15 cellular contexts compared by ENCODE assay signal in the genomic region with DNA sequence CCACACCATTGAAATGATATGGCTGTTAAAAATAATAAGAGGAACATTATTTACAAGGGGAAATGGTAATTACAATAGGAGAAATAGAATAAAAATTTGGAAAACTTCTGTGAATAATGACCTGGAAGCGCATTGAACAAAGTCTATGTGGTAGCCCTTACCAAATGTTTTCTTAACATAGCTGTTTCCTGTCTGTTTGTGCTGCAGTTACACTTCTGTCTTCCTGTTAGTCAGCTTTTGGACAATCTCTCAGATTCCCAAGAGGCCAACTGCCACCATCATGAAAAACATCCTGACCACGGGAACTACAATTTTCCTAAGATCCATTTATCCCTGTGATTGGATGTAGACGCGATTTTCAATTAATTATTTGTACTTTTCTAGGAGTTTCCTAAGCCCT.
DNase-seq lines count a peak whose midpoint lies in the region; ATAC-seq, FAIRE-seq and TF ChIP-seq lines count a peak whose summit lies in the region.
"Had no signal": no experiment of that assay in that cellular context is flagged by ENCODE, and none has a peak within 500 bp of the region (broad histone marks: within the 10 kb centered on the region; RNA-seq: fewer than 3 reads in every experiment).

No MANE protein-coding gene starts in this region.

- no peak overlapping the region for H2BK5ac ChIP-seq in trophoblast cell (ENCODE audit: low read depth, low read length, poor library complexity)

- peaks cover 3% of the 10 kb centered on the region for H3K79me1 ChIP-seq in trophoblast cell (ENCODE audit: low read length)

- ATAC-seq in foreskin keratinocyte, result no peak
- ATAC-seq: activated naive CD4-positive, alpha-beta T cell treated with anti-CD3 and anti-CD28 coated beads, Interleukin-2, amount 50 U/mL, for 72 hours; stimulated activated naive CD8-positive, alpha-beta T cell treated with anti-CD3 and anti-CD28 coated beads, Interleukin-15, amount 100 ng/mL, for 72 hours had no signal

- H3K18ac ChIP-seq in trophoblast cell (ENCODE audit: low read length), result no peak overlapping the region

- no peak overlapping the region for H3K23ac ChIP-seq in trophoblast cell (ENCODE audit: low read length)

- H2BK12ac ChIP-seq in trophoblast cell (ENCODE audit: low read length), result no peak overlapping the region

- H3K27ac ChIP-seq in SJSA1, result peak overlapping the region; percentile 84
- peak overlapping the region; percentile 29 for H3K27ac ChIP-seq in epithelial cell of prostate
- H3K27ac ChIP-seq in trophoblast cell (ENCODE audit: low read depth, low read length), result peak overlapping the region; percentile 3
- H3K27ac ChIP-seq in foreskin keratinocyte, result no peak overlapping the region
- H3K27ac ChIP-seq: WERI-Rb-1 had no signal

- no peaks in the 10 kb centered on the region for H3K79me2 ChIP-seq in trophoblast cell (ENCODE audit: control insufficient read depth, insufficient read depth, low read length, poor library complexity)

- H2BK120ac ChIP-seq in trophoblast cell (ENCODE audit: insufficient read depth, low read length, poor library complexity), result no peak overlapping the region

- H3K9me3 ChIP-seq in SJSA1 (replicated peaks) (no peaks in the 10 kb centered on the region), trophoblast cell (ENCODE audit: insufficient read depth, low read depth, low read length) (no peaks in the 10 kb centered on the region)
- H3K9me3 ChIP-seq: sigmoid colon had no signal

- H3K27me3 ChIP-seq in SJSA1 (replicated peaks) (no peaks in the 10 kb centered on the region), trophoblast cell (ENCODE audit: insufficient read depth, low read length) (no peaks in the 10 kb centered on the region), foreskin keratinocyte (no peaks in the 10 kb centered on the region)
- H3K27me3 ChIP-seq: sigmoid colon had no signal

- H3K4me3 ChIP-seq in SJSA1 (no peak overlapping the region), trophoblast cell (ENCODE audit: low read depth, low read length) (no peak overlapping the region)
- H3K4me3 ChIP-seq: sigmoid colon had no signal

- DNase-seq in H54 (ENCODE audit: insufficient read length, low spot score), result no peak
- DNase-seq in SJSA1 (ENCODE audit: low read depth in 1 of 2, low spot score in 2 of 2), result peak in 1 of 2 experiments; percentile 51
- DNase-seq in epithelial cell of prostate (ENCODE audit: low read depth, low spot score), result no peak
- DNase-seq in trophoblast cell, result no peak
- no peak for DNase-seq in NCI-H2227 (lab: John Stamatoyannopoulos, UW; ENCODE audit: unreplicated experiment)
- no peak for DNase-seq in erythroblast (lab: John Stamatoyannopoulos, UW)
- no peak for DNase-seq in foreskin keratinocyte
- DNase-seq: immature natural killer cell; NCI-H1694; NCI-H526 treated with DMSO at 0.1 percent for 48 hours; SHP77; sigmoid colon; stimulated activated naive CD8-positive, alpha-beta T cell treated with anti-CD3 and anti-CD28 coated beads, Interleukin-15, amount 100 ng/mL, for 72 hours; WERI-Rb-1 had no signal

- H4K8ac ChIP-seq in trophoblast cell (ENCODE audit: low read depth, low read length), result no peak overlapping the region

- H3K4me1 ChIP-seq in SJSA1 (replicated peaks) (peaks cover 26% of the 10 kb centered on the region), trophoblast cell (ENCODE audit: control insufficient read depth in 1 of 2, insufficient read depth in 2 of 2, low read length in 2 of 2) (peaks cover 0 to 2% of the 10 kb centered on the region in 2 experiments), foreskin keratinocyte (peaks cover 11% of the 10 kb centered on the region)

- H2AFZ ChIP-seq in trophoblast cell (ENCODE audit: insufficient read depth, low read length, poor library complexity), result no peak overlapping the region

- H3K9ac ChIP-seq in trophoblast cell (ENCODE audit: low read length), result no peak overlapping the region

- H3K4me2 ChIP-seq in trophoblast cell (ENCODE audit: low read length), result no peak overlapping the region

- H3K36me3 ChIP-seq in SJSA1 (no peaks in the 10 kb centered on the region), trophoblast cell (ENCODE audit: control insufficient read depth in 1 of 2, insufficient read depth in 2 of 2, low read length in 2 of 2) (no peaks in the 10 kb centered on the region)
- H3K36me3 ChIP-seq: sigmoid colon, WERI-Rb-1 had no signal

- H4K12ac ChIP-seq in trophoblast cell (ENCODE audit: low read depth, low read length), result no peak overlapping the region

- TF ChIP-seq POLR2A in H54 (IDR thresholded peaks at IDR 0.05; ENCODE audit: low read depth, low read length) (no peak), erythroblast (IDR thresholded peaks at IDR 0.05; ENCODE audit: low read length) (no peak)

- no peak overlapping the region for H3K14ac ChIP-seq in trophoblast cell (ENCODE audit: low read length)

- WGBS in trophoblast cell (ENCODE audit: extremely low coverage, insufficient coverage, insufficient read length), result no CpG with 5 or more reads among the region's 4 CpGs

- H2AK5ac ChIP-seq in trophoblast cell (ENCODE audit: low read length), result no peak overlapping the region

- FAIRE-seq in H54 (lab: Jason Lieb, UNC), result peak; percentile 68

- H3K4ac ChIP-seq in trophoblast cell (ENCODE audit: low read depth, low read length), result no peak overlapping the region

- no peak overlapping the region for H4K91ac ChIP-seq in trophoblast cell (ENCODE audit: low read depth, low read length)

- TF ChIP-seq CTCF in foreskin keratinocyte (conservative IDR thresholded peaks at IDR 0.05), result no peak
